Comparison of ENCODE assay signal across 1 cellular context in genomic region chrX:70554948-70555347, GRCh38.
TF ChIP-seq lines count a peak whose summit lies in the region.

No MANE protein-coding gene starts in this region.

TF ChIP-seq in HepG2, 621 proteins besides CTCF, POLR2A, EP300 and RAD21:
- peak; percentile 85 for TF ChIP-seq GFI1 (CRISPR knock-in tag; IDR thresholded peaks at IDR 0.05; ENCODE audit: borderline replicate concordance)
- TF ChIP-seq ZNF12 (CRISPR knock-in tag; IDR thresholded peaks at IDR 0.05) = no peak
- no peak for TF ChIP-seq JUND (CRISPR knock-in tag; IDR thresholded peaks at IDR 0.05)
- TF ChIP-seq REXO4 (CRISPR knock-in tag; IDR thresholded peaks at IDR 0.05; ENCODE audit: borderline replicate concordance) = no peak
- no peak for TF ChIP-seq GATAD2A (CRISPR knock-in tag; IDR thresholded peaks at IDR 0.05)
- no peak for TF ChIP-seq KLF13 (CRISPR knock-in tag; IDR thresholded peaks at IDR 0.05)
